ENCODE assay signal across 25 cellular contexts in the genomic region with DNA sequence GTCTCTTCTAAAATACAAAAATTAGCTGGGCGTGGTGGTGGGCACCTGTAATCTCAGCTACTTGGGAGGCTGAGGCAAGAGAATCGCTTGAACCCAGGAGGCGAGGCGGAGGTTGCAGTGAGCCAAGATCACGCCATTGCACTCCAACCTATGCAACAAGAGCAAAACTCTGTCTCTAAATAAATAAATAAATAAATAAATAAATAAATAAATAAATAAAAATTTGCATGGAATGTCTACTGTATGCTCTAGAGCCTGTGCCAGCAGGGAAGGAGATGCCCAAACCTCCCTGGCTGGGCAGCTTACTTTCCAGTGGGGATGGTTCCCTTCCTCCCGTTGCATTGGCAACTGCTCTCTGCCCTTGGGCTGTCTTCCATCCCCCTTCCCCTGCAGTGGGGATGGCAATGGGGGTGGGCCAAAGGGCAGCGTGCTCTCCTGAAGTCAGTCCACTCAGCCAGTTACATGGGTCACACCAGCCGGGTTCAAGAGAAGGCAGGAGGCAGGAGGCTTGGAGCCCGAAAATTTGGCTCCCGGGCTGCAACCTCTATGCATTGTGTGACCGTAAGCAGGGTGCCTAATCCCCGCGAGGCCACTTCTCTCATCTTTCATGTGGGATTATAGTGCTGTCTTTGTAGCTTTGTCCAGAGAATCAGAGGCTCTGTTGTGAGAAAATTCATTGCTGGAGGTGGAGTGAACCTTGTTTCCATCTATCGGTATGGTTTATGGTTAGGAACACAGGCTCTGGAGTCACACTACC. TPM values are rescaled to one million over a fixed set of nuclear protein-coding genes. Genes with fewer than 3 reads are reported as not detected.
DNase-seq lines count a peak whose midpoint lies in the region; ATAC-seq and TF ChIP-seq lines count a peak whose summit lies in the region.
"Had no signal": no experiment of that assay in that cellular context is flagged by ENCODE, and none has a peak within 500 bp of the region (broad histone marks: within the 10 kb centered on the region; RNA-seq: fewer than 3 reads in every experiment).

No MANE protein-coding gene starts in this region.

- H4K20me1 ChIP-seq in IMR-90 (ENCODE audit: insufficient read depth, low read length) (no peaks in the 10 kb centered on the region), neural progenitor cell (ENCODE audit: low read depth) (peaks cover 18% of the 10 kb centered on the region)

- no peak for ATAC-seq in IMR-90 (ENCODE audit: low read depth)
- ATAC-seq: CD8-positive, alpha-beta T cell; effector memory CD8-positive, alpha-beta T cell; stimulated activated memory B cell treated with anti-CD40 and anti-IgM and Interleukin-4, amounts not matched to agents 10 μg/mL and 1 μg/mL and 100 μg/mL, for 72 hours had no signal

- H3K9me3 ChIP-seq in ES-I3 (ENCODE audit: control insufficient read depth, insufficient read depth, low read length) (no peaks in the 10 kb centered on the region), IMR-90 (ENCODE audit: control insufficient read depth, insufficient read depth, low read length) (no peaks in the 10 kb centered on the region; the same call in 1 of the 2 replicates), neural progenitor cell (ENCODE audit: low read depth) (no peaks in the 10 kb centered on the region), suprapubic skin (no peaks in the 10 kb centered on the region)
- H3K9me3 ChIP-seq: esophagus muscularis mucosa, left lung, ovary, right atrium auricular region, thoracic aorta, vagina had no signal

- H3K27me3 Mint-ChIP-seq in neural progenitor cell (ENCODE audit: insufficient read depth, low read depth): peaks cover 20% of the 10 kb centered on the region
- H3K27me3 Mint-ChIP-seq in activated T-cell treated with anti-CD3 and anti-CD28 coated beads, Interleukin-2, amount 50 U/mL, for 24 hours: peaks cover 59% of the 10 kb centered on the region

- no peak overlapping the region for H3K56ac ChIP-seq in IMR-90 (ENCODE audit: extremely low read depth, insufficient read depth, low read length)

- dilution Hi-C loops in IMR-90 (cut with HindIII; ENCODE audit: low sequenced_read_pairs, unreplicated experiment): no loop called here

- POLR2A ChIA-PET in IMR-90 (lab: Charles Lee; ENCODE audit: unreplicated experiment): no interaction called here

- H3K4ac ChIP-seq in IMR-90 (ENCODE audit: low read depth, low read length): no peak overlapping the region

- no peak overlapping the region for H4K91ac ChIP-seq in IMR-90 (ENCODE audit: insufficient read depth, low read depth, low read length)

- in situ Hi-C loops in IMR-90 (cut with MboI; ENCODE audit: low sequenced_read_pairs): no loop called here

- H3K27ac ChIP-seq in IMR-90 (ENCODE audit: insufficient read depth, low read length) (no peak overlapping the region), caudate nucleus (ENCODE audit: low read depth, low read length) (peak overlapping the region; percentile 22), neural progenitor cell (no peak overlapping the region), suprapubic skin (no peak overlapping the region)
- H3K27ac ChIP-seq: esophagus muscularis mucosa, HL-60, left lung, ovary, right atrium auricular region, thoracic aorta, vagina had no signal

- H3K4me1 ChIP-seq in ES-I3 (ENCODE audit: insufficient read depth, low read length) (peaks cover 20% of the 10 kb centered on the region), IMR-90 (ENCODE audit: control insufficient read depth, insufficient read depth, low read length) (no peaks in the 10 kb centered on the region), neural progenitor cell (peaks cover 35% of the 10 kb centered on the region), suprapubic skin (peaks cover 24% of the 10 kb centered on the region)

- H3K9ac ChIP-seq in ES-I3 (ENCODE audit: low read depth, low read length) (peak overlapping the region; percentile 69; the same call in 1 of the 2 replicates), IMR-90 (ENCODE audit: low read depth, low read length) (no peak overlapping the region), neural progenitor cell (no peak overlapping the region)

- no peaks in the 10 kb centered on the region for H3K79me1 ChIP-seq in IMR-90 (ENCODE audit: low read depth in 1 of 2, low read length in 2 of 2)

- no peaks in the 10 kb centered on the region for H3K9me3 Mint-ChIP-seq in neural progenitor cell
- H3K9me3 Mint-ChIP-seq in activated T-cell treated with anti-CD3 and anti-CD28 coated beads, Interleukin-2, amount 50 U/mL, for 24 hours: no peaks in the 10 kb centered on the region
- H3K9me3 Mint-ChIP-seq: CD8-positive, alpha-beta T cell; effector memory CD8-positive, alpha-beta T cell; stimulated activated memory B cell treated with anti-CD40 and anti-IgM and Interleukin-4, amounts not matched to agents 10 μg/mL and 1 μg/mL and 100 μg/mL, for 72 hours had no signal

- no TSS peak for BruUV-seq in IMR-90 (replicated peaks; lab: Mats Ljungman, UMichigan)

- H2BK20ac ChIP-seq in IMR-90 (ENCODE audit: low read depth, low read length): no peak overlapping the region

- intact Hi-C loops in IMR-90 (cut with micrococcal nuclease) (no loop called here), posterior cingulate gyrus (cut with DNase I) (no loop called here)

- no peak overlapping the region for H3K14ac ChIP-seq in IMR-90 (replicated peaks; ENCODE audit: low read depth, low read length)

- peaks cover 27% of the 10 kb centered on the region for H3F3A ChIP-seq in neural progenitor cell (ENCODE audit: low read depth)

- no peak for TF ChIP-seq RAD21 in IMR-90 (IDR thresholded peaks at IDR 0.05; ENCODE audit: low read length)

- no peak overlapping the region for H2AK5ac ChIP-seq in IMR-90 (ENCODE audit: low read depth, low read length)

- H3K27ac Mint-ChIP-seq in neural progenitor cell: no peak overlapping the region
- no peak overlapping the region for H3K27ac Mint-ChIP-seq in activated T-cell treated with anti-CD3 and anti-CD28 coated beads, Interleukin-2, amount 50 U/mL, for 24 hours
- H3K27ac Mint-ChIP-seq: CD8-positive, alpha-beta T cell; effector memory CD8-positive, alpha-beta T cell; stimulated activated memory B cell treated with anti-CD40 and anti-IgM and Interleukin-4, amounts not matched to agents 10 μg/mL and 1 μg/mL and 100 μg/mL, for 72 hours had no signal

- H3K23ac ChIP-seq in IMR-90 (ENCODE audit: low read depth, low read length): no peak overlapping the region

- peak overlapping the region; percentile 87 for H3K4me3 Mint-ChIP-seq in neural progenitor cell
- no peak overlapping the region for H3K4me3 Mint-ChIP-seq in activated T-cell treated with anti-CD3 and anti-CD28 coated beads, Interleukin-2, amount 50 U/mL, for 24 hours

- no peak for TF ChIP-seq POLR2A in IMR-90 (IDR thresholded peaks at IDR 0.05; ENCODE audit: low read depth, low read length)
- TF ChIP-seq POLR2A in suprapubic skin (IDR thresholded peaks at IDR 0.05): no peak

- TF ChIP-seq EP300 in suprapubic skin (IDR thresholded peaks at IDR 0.05): no peak

- H4K5ac ChIP-seq in IMR-90 (ENCODE audit: low read depth, low read length): no peak overlapping the region

- CTCF ChIA-PET in IMR-90 (lab: Yijun Ruan, JAX): no interaction called here

- no peak overlapping the region for H2BK15ac ChIP-seq in IMR-90 (ENCODE audit: low read depth, low read length)

- H2AFZ ChIP-seq in IMR-90 (replicated peaks; ENCODE audit: low read length, poor library complexity): peak overlapping the region; percentile 32
- no peak overlapping the region for H2AFZ ChIP-seq in neural progenitor cell (replicated peaks)

- no peaks in the 10 kb centered on the region for H3K79me2 ChIP-seq in neural progenitor cell (ENCODE audit: low read depth)

- TF ChIP-seq CTCF in IMR-90 (conservative IDR thresholded peaks at IDR 0.05; ENCODE audit: low read depth, low read length): no peak
- no peak for TF ChIP-seq CTCF in neural progenitor cell (IDR thresholded peaks at IDR 0.05)
- no peak for TF ChIP-seq CTCF in suprapubic skin (IDR thresholded peaks at IDR 0.05)

- 10% methylated on average over 2 of the region's 14 CpGs; no CpG with 5 or more reads in 1 of the 2 experiments for WGBS in IMR-90 (ENCODE audit: extremely low coverage in 2 of 2, insufficient read length in 1 of 2), 2 experiments
- 80% methylated on average over 10 of the region's 14 CpGs for WGBS in suprapubic skin

- H3K27me3 ChIP-seq in IMR-90 (ENCODE audit: control insufficient read depth, insufficient read depth, low read length) (peaks cover 73% of the 10 kb centered on the region), neural progenitor cell (peaks cover 68% of the 10 kb centered on the region), suprapubic skin (peaks cover 42% of the 10 kb centered on the region)

- no peak overlapping the region for H2AK9ac ChIP-seq in IMR-90 (replicated peaks; ENCODE audit: low read depth, low read length, poor library complexity)

- H3K36me3 ChIP-seq in ES-I3 (ENCODE audit: insufficient read depth, low read length) (no peaks in the 10 kb centered on the region), IMR-90 (ENCODE audit: control insufficient read depth, insufficient read depth, low read length) (no peaks in the 10 kb centered on the region), neural progenitor cell (no peaks in the 10 kb centered on the region), suprapubic skin (no peaks in the 10 kb centered on the region)
- H3K36me3 ChIP-seq: esophagus muscularis mucosa, left lung, ovary, right atrium auricular region, thoracic aorta, vagina had no signal

- H3K4me3 ChIP-seq in IMR-90 (ENCODE audit: insufficient read depth, low read depth, low read length): no peak overlapping the region
- peak overlapping the region; percentile 46 for H3K4me3 ChIP-seq in neural progenitor cell
- H3K4me3 ChIP-seq in suprapubic skin: no peak overlapping the region
- H3K4me3 ChIP-seq: left lung, ovary, right atrium auricular region, thoracic aorta, vagina had no signal

- no peak overlapping the region for H2BK120ac ChIP-seq in IMR-90 (ENCODE audit: low read depth, low read length)

- H2BK5ac ChIP-seq in IMR-90 (ENCODE audit: low read depth, low read length, poor library complexity, severe bottlenecking): no peak overlapping the region

- H3K18ac ChIP-seq in IMR-90 (ENCODE audit: low read depth, low read length): no peak overlapping the region

- H3K9me1 ChIP-seq in IMR-90 (ENCODE audit: insufficient read depth, low read length): no peaks in the 10 kb centered on the region

- H3K4me2 ChIP-seq in IMR-90 (ENCODE audit: low read depth, low read length) (no peak overlapping the region), neural progenitor cell (peak overlapping the region; percentile 75)

- no peak overlapping the region for H4K8ac ChIP-seq in IMR-90 (ENCODE audit: low read depth in 2 of 2, low read length in 2 of 2)

- DNase-seq in IMR-90: no peak
- no peak for DNase-seq in caudate nucleus (lab: John Stamatoyannopoulos, UW)
- DNase-seq in neural progenitor cell (ENCODE audit: low spot score): peak; percentile 56
- DNase-seq in posterior cingulate gyrus: no peak
- DNase-seq in activated T-cell treated with anti-CD3 and anti-CD28 coated beads, Interleukin-2, amount 50 U/mL, for 24 hours: no peak
- DNase-seq in suprapubic skin (ENCODE audit: low spot score in 2 of 2): no peak
- DNase-seq: activated naive CD4-positive, alpha-beta T cell treated with Interleukin-2 at 50 U/mL for 16 hours; CD8-positive, alpha-beta T cell; effector memory CD8-positive, alpha-beta T cell; foreskin melanocyte; GDM1; left lung; NCI-H1048; NCI-H1930; ovary; stimulated activated CD4-positive, alpha-beta T cell treated with anti-CD3 and anti-CD28 coated beads, Interleukin-2, amount 100 ng/mL, for 48 hours; T1000 had no signal

- H3K36me3 Mint-ChIP-seq in neural progenitor cell: no peaks in the 10 kb centered on the region
- H3K36me3 Mint-ChIP-seq in activated T-cell treated with anti-CD3 and anti-CD28 coated beads, Interleukin-2, amount 50 U/mL, for 24 hours (ENCODE audit: low read depth): no peaks in the 10 kb centered on the region
- H3K36me3 Mint-ChIP-seq: CD8-positive, alpha-beta T cell; stimulated activated memory B cell treated with anti-CD40 and anti-IgM and Interleukin-4, amounts not matched to agents 10 μg/mL and 1 μg/mL and 100 μg/mL, for 72 hours had no signal

- H3K4me1 Mint-ChIP-seq in neural progenitor cell: peaks cover 72% of the 10 kb centered on the region
- H3K4me1 Mint-ChIP-seq in activated T-cell treated with anti-CD3 and anti-CD28 coated beads, Interleukin-2, amount 50 U/mL, for 24 hours (ENCODE audit: low read depth): peaks cover 10% of the 10 kb centered on the region

RNA-seq across cellular contexts. Expression of a gene that starts 1.4 kb away (rescaled TPM):
- total RNA-seq in IMR-90 (2012; rRNA removed) (not detected in 2 replicates), neural progenitor cell (ENCODE audit: low replicate concordance) (0.74 TPM in 1 of 2 replicates, not detected in the other), suprapubic skin (1 to 10 TPM in 3 of 4 donors, not detected in 1; 1.1 to 2.1 (median 1.2) TPM)
- polyA plus RNA-seq in IMR-90 (2012; rRNA removed): not detected in 2 replicates
- 0.02 TPM in 1 of 2 replicates, not detected in the other for polyA plus RNA-seq in IMR-90 (2012; cell fraction: cytosol; rRNA removed)
- polyA plus RNA-seq in IMR-90 (2012; cell fraction: nucleus; rRNA removed; ENCODE audit: low replicate concordance): not detected in 2 replicates
- total RNA-seq: CD8-positive, alpha-beta T cell; H4 had no signal
